Comparison of ENCODE assay signal across 1 cellular context in the genomic region with DNA sequence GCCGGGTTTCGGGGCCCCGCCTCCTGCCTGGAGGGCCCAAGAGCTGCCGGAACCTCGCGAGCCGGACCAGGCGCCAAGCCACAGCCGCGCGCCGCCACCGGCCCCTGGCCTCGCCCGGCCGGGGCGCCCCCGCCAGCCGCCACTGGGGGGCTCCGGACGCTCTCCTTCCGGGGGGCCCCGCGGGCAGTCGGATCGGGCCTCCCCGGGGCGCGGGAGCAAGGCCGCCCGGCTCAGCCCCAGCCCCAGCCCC.
TF ChIP-seq lines count a peak whose summit lies in the region.

No MANE protein-coding gene starts in this region.

TF ChIP-seq in IMR-90, 13 proteins besides CTCF, POLR2A, EP300 and RAD21:
- TF ChIP-seq USF2 (IDR thresholded peaks at IDR 0.05; ENCODE audit: low read depth, low read length) (no peak), CHD1 (IDR thresholded peaks at IDR 0.05; ENCODE audit: low read depth, low read length) (no peak), RFX5 (IDR thresholded peaks at IDR 0.05; ENCODE audit: low read depth, low read length) (no peak), SMC3 (IDR thresholded peaks at IDR 0.05; ENCODE audit: low read depth, low read length) (no peak), RCOR1 (IDR thresholded peaks at IDR 0.05; ENCODE audit: insufficient replicate concordance, low read length) (no peak), BHLHE40 (IDR thresholded peaks at IDR 0.05; ENCODE audit: low read depth, low read length) (no peak), MAFK (IDR thresholded peaks at IDR 0.05; ENCODE audit: low read depth, low read length) (no peak), NFE2L2 (IDR thresholded peaks at IDR 0.05; ENCODE audit: low read depth, low read length) (no peak), CEBPB (IDR thresholded peaks at IDR 0.05; ENCODE audit: low read depth, low read length) (no peak), FOS (IDR thresholded peaks at IDR 0.05; ENCODE audit: low read depth, low read length) (no peak), MAZ (IDR thresholded peaks at IDR 0.05; ENCODE audit: borderline replicate concordance, low read depth, low read length) (no peak; the same call in 1 of the 2 replicates), ELK1 (IDR thresholded peaks at IDR 0.05; ENCODE audit: borderline replicate concordance, low read depth, low read length) (no peak), MXI1 (IDR thresholded peaks at IDR 0.05; ENCODE audit: borderline replicate concordance, low read depth, low read length) (no peak)
